1 cellular context compared by ENCODE assay signal in genomic region chr7:150799156-150799555, GRCh38.
TF ChIP-seq lines count a peak whose summit lies in the region.

No MANE protein-coding gene starts in this region.

TF ChIP-seq in GM23338, 12 proteins besides CTCF, POLR2A, EP300 and RAD21 (continued from another document):
- TF ChIP-seq ZNF462 (CRISPR knock-in tag; IDR thresholded peaks at IDR 0.05) (no peak), STAT1 (IDR thresholded peaks at IDR 0.05; ENCODE audit: unreplicated experiment) (no peak), CREB1 (CRISPR knock-in tag; IDR thresholded peaks at IDR 0.05; ENCODE audit: low read depth) (no peak), EZH2phosphoT487 (IDR thresholded peaks at IDR 0.05; ENCODE audit: unreplicated experiment) (no peak)
